ENCODE assay signal across 36 cellular contexts in the genomic region with DNA sequence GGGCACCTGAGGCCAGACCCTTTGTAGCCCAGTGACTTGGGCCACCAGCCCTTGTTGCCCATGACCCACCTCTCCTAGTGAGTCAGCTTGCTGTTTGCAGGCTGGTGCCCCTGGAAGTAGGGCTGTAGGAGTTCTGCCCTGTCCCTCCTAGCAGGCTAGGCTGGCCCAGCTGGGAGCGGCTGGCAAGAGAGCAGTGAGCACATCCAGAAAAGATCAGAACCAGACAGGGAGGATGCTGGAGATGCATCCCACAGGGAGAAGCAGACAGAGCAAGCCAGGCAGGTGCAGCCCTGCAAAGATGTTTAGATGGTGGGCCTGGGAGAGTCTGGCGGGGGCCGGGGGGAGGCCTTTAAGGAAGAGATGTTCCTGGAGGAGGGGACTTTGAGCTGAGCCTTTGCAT. TPM values are rescaled to one million over a fixed set of nuclear protein-coding genes. Genes with fewer than 3 reads are reported as not detected.
DNase-seq lines count a peak whose midpoint lies in the region; ATAC-seq, FAIRE-seq and TF ChIP-seq lines count a peak whose summit lies in the region.
"Had no signal": no experiment of that assay in that cellular context is flagged by ENCODE, and none has a peak within 500 bp of the region (broad histone marks: within the 10 kb centered on the region; RNA-seq: fewer than 3 reads in every experiment).

No MANE protein-coding gene starts in this region.

- H3K27me3 ChIP-seq in HepG2 (ENCODE audit: control insufficient read depth in 1 of 2, insufficient read depth in 2 of 2, low read length in 2 of 2) (peaks cover 6 to 23% of the 10 kb centered on the region in 2 experiments; a peak in 2 of 5 replicates), right lobe of liver (no peaks in the 10 kb centered on the region)
- H3K27me3 ChIP-seq: ascending aorta, cardiac muscle cell, right atrium auricular region, SJSA1, uterus had no signal

- intact Hi-C loops in HepG2 (cut with micrococcal nuclease; ENCODE audit: unreplicated experiment): loop anchor here (10.0 kb wide), 1 partner anchor 140 kb away; no protein-coding TSS in a partner anchor
- intact Hi-C loops in right lobe of liver (cut with DNase I): no loop called here

- H3K9me3 ChIP-seq in HepG2 (ENCODE audit: low read length) (no peaks in the 10 kb centered on the region), right lobe of liver (no peaks in the 10 kb centered on the region)
- H3K9me3 ChIP-seq: ascending aorta, Caco-2, mucosa of descending colon, right atrium auricular region, SJSA1, uterus had no signal

- peaks cover 6% of the 10 kb centered on the region for H3K27me3 Mint-ChIP-seq in activated T-helper 17 cell treated with anti-CD3 and anti-CD28 coated beads, Interleukin-2, amount 50 U/mL, for 72 hours
- H3K27me3 Mint-ChIP-seq in nephron (ENCODE audit: low read depth): peaks cover 7% of the 10 kb centered on the region
- H3K27me3 Mint-ChIP-seq: activated naive CD8-positive, alpha-beta T cell treated with anti-CD3 and anti-CD28 coated beads for 36 hours; stimulated activated naive CD8-positive, alpha-beta T cell treated with anti-CD3 and anti-CD28 coated beads, Interleukin-15, Interleukin-2, amounts not matched to agents 100 ng/mL and 50 ng/mL, for 24 hours had no signal

- H3K9ac ChIP-seq in HepG2 (ENCODE audit: insufficient read depth, low read depth, low read length): no peak overlapping the region

- H3K4me3 Mint-ChIP-seq in activated T-helper 17 cell treated with anti-CD3 and anti-CD28 coated beads, Interleukin-2, amount 50 U/mL, for 72 hours: peak overlapping the region; percentile 12
- H3K4me3 Mint-ChIP-seq in nephron: no peak overlapping the region
- H3K4me3 Mint-ChIP-seq: activated naive CD8-positive, alpha-beta T cell treated with anti-CD3 and anti-CD28 coated beads for 36 hours; stimulated activated naive CD8-positive, alpha-beta T cell treated with anti-CD3 and anti-CD28 coated beads, Interleukin-15, Interleukin-2, amounts not matched to agents 100 ng/mL and 50 ng/mL, for 24 hours had no signal

- H3K4me1 ChIP-seq in HepG2 (ENCODE audit: insufficient read depth, low read length) (peaks cover 46% of the 10 kb centered on the region), right lobe of liver (no peaks in the 10 kb centered on the region)
- H3K4me1 ChIP-seq: ascending aorta, Caco-2, uterus had no signal

- H3K27ac Mint-ChIP-seq in activated T-helper 17 cell treated with anti-CD3 and anti-CD28 coated beads, Interleukin-2, amount 50 U/mL, for 72 hours: no peak overlapping the region
- peak overlapping the region in 2 of 3 experiments; percentile 30 to 33 for H3K27ac Mint-ChIP-seq in nephron
- H3K27ac Mint-ChIP-seq: activated naive CD8-positive, alpha-beta T cell treated with anti-CD3 and anti-CD28 coated beads for 36 hours; stimulated activated naive CD8-positive, alpha-beta T cell treated with anti-CD3 and anti-CD28 coated beads, Interleukin-15, Interleukin-2, amounts not matched to agents 100 ng/mL and 50 ng/mL, for 24 hours had no signal

- H3K4me3 ChIP-seq in HepG2 (replicated peaks in 1 of 3; ENCODE audit: insufficient read depth in 1 of 3, low read depth in 2 of 3, low read length in 3 of 3): no peak overlapping the region
- H3K4me3 ChIP-seq in right lobe of liver: no peak overlapping the region
- H3K4me3 ChIP-seq: ascending aorta, cardiac muscle cell, coronary artery, mucosa of descending colon, right atrium auricular region, SJSA1, smooth muscle cell, uterus had no signal

- DNase-seq in HepG2 (ENCODE audit: low spot score): no peak
- no peak for DNase-seq in right lobe of liver
- no peak for DNase-seq in NOMO-1 treated with dmso at 0.1 percent for 144 hours (lab: John Stamatoyannopoulos, UW; ENCODE audit: unreplicated experiment)
- DNase-seq in stimulated activated CD4-positive, alpha-beta T cell treated with anti-CD3 and anti-CD28 coated beads, Interleukin-4, amount 100 ng/mL, for 24 hours: no peak
- DNase-seq: activated CD4-positive, alpha-beta T cell treated with anti-CD3 and anti-CD28 coated beads, Interleukin-2, amount 50 U/mL, for 48 hours; activated CD8-positive, alpha-beta memory T cell treated with anti-CD3 and anti-CD28 coated beads, Interleukin-2, amount 50 U/mL, for 4 hours; activated naive CD8-positive, alpha-beta T cell treated with anti-CD3 and anti-CD28 coated beads for 36 hours; Caco-2; DMS79 treated with DMSO at 0.1 percent for 48 hours; effector CD8-positive, alpha-beta T cell; erythroblast; GDM1; hypothalamus; IMR-90; left cardiac atrium; mammary epithelial cell; NCI-H1436 treated with DMSO at 0.1 percent for 48 hours; NCI-H2107; NCI-H774; RPMI8226; stimulated activated CD4-positive, alpha-beta T cell treated with anti-CD3 and anti-CD28 coated beads, Interleukin-1b, Interleukin-23, amount 100 ng/mL, for 48 hours; uterus had no signal

- 0% methylated on average over 3 of the region's 3 CpGs for WGBS in HepG2 (ENCODE audit: low lambda C conversion rate)
- WGBS in right lobe of liver (ENCODE audit: insufficient coverage, low coverage, low lambda C conversion rate, missing lambda C conversion rate): 79% methylated on average over 2 of the region's 3 CpGs

- in situ Hi-C loops in HepG2 (cut with HindIII; ENCODE audit: extremely low pct_ligation_motif_present, low pct_unique_long_range_greater_than_20kb): no loop called here

- H3K36me3 ChIP-seq in HepG2 (replicated peaks in 1 of 2; ENCODE audit: control insufficient read depth in 1 of 2, insufficient read depth in 2 of 2, low read length in 2 of 2): no peaks in the 10 kb centered on the region
- H3K36me3 ChIP-seq in right lobe of liver: no peaks in the 10 kb centered on the region
- H3K36me3 ChIP-seq: ascending aorta, cardiac muscle cell, right atrium auricular region, SJSA1, uterus had no signal

- ATAC-seq in HepG2 (no peak), right lobe of liver (no peak), GM18520 (IDR thresholded peaks at IDR 0.05; ENCODE audit: unreplicated experiment) (no peak)
- ATAC-seq in activated T-helper 17 cell treated with anti-CD3 and anti-CD28 coated beads, Interleukin-2, amount 50 U/mL, for 72 hours (replicated peaks): no peak
- ATAC-seq: left cardiac atrium, mucosa of descending colon had no signal

- no peak for FAIRE-seq in HepG2 (lab: Jason Lieb, UNC)

- no peaks in the 10 kb centered on the region for H3K9me3 Mint-ChIP-seq in activated T-helper 17 cell treated with anti-CD3 and anti-CD28 coated beads, Interleukin-2, amount 50 U/mL, for 72 hours
- no peaks in the 10 kb centered on the region for H3K9me3 Mint-ChIP-seq in nephron
- H3K9me3 Mint-ChIP-seq: activated naive CD8-positive, alpha-beta T cell treated with anti-CD3 and anti-CD28 coated beads for 36 hours; stimulated activated naive CD8-positive, alpha-beta T cell treated with anti-CD3 and anti-CD28 coated beads, Interleukin-15, Interleukin-2, amounts not matched to agents 100 ng/mL and 50 ng/mL, for 24 hours had no signal

- H3K27ac ChIP-seq in HepG2 (ENCODE audit: extremely low read length, insufficient read depth, low read length) (no peak overlapping the region), right lobe of liver (no peak overlapping the region)
- H3K27ac ChIP-seq: ascending aorta, cardiac muscle cell, coronary artery, right atrium auricular region, SJSA1, uterus had no signal

- TF ChIP-seq RAD21 in HepG2 (CRISPR knock-in tag; IDR thresholded peaks at IDR 0.05): no peak

- H3K4me1 Mint-ChIP-seq in activated T-helper 17 cell treated with anti-CD3 and anti-CD28 coated beads, Interleukin-2, amount 50 U/mL, for 72 hours: peaks cover 12% of the 10 kb centered on the region
- peaks cover 15% of the 10 kb centered on the region for H3K4me1 Mint-ChIP-seq in nephron

- POLR2A ChIA-PET in HepG2 (lab: Yijun Ruan, JAX): no interaction called here

- TF ChIP-seq EP300 in HepG2 (IDR thresholded peaks at IDR 0.05; ENCODE audit: low read depth in 2 of 2, low read length in 2 of 2): no peak
- no peak for TF ChIP-seq EP300 in HepG2 (CRISPR knock-in tag; IDR thresholded peaks at IDR 0.05; ENCODE audit: borderline replicate concordance)

- H4K20me1 ChIP-seq in HepG2 (ENCODE audit: insufficient read depth, low read length): no peaks in the 10 kb centered on the region

- TF ChIP-seq POLR2A in HepG2 (IDR thresholded peaks at IDR 0.05; ENCODE audit: insufficient read depth in 1 of 2, low read depth in 2 of 2, low read length in 2 of 2) (no peak), right lobe of liver (IDR thresholded peaks at IDR 0.05) (no peak)

- H3K36me3 Mint-ChIP-seq in activated T-helper 17 cell treated with anti-CD3 and anti-CD28 coated beads, Interleukin-2, amount 50 U/mL, for 72 hours (ENCODE audit: low read depth): no peaks in the 10 kb centered on the region
- H3K36me3 Mint-ChIP-seq in nephron (ENCODE audit: low read depth): no peaks in the 10 kb centered on the region

- H3K4me2 ChIP-seq in HepG2 (ENCODE audit: low read depth, low read length): peak overlapping the region; percentile 40; the same call in 1 of the 2 replicates
- H3K4me2 ChIP-seq: smooth muscle cell had no signal

- no TSS peak for BruUV-seq in HepG2 (replicated peaks; lab: Mats Ljungman, UMichigan)

- no peak overlapping the region for H2AFZ ChIP-seq in HepG2 (ENCODE audit: low read length)

- CTCF ChIA-PET in HepG2 (lab: Yijun Ruan, JAX; ENCODE audit: low intra/inter-chr PET ratio, low total read pairs): no interaction called here

- TF ChIP-seq CTCF in HepG2 (CRISPR knock-in tag; IDR thresholded peaks at IDR 0.05) (no peak), right lobe of liver (IDR thresholded peaks at IDR 0.05) (no peak), nephron (IDR thresholded peaks at IDR 0.05; ENCODE audit: unreplicated experiment in 3 of 3) (no peak)

- no peaks in the 10 kb centered on the region for H3K79me2 ChIP-seq in HepG2 (ENCODE audit: insufficient read depth, low read length)

RNA-seq across cellular contexts. Expression of a gene that starts 2.4 kb away (rescaled TPM):
- total RNA-seq in HepG2 (2016; rRNA removed; fragmentation: Illumina TruSeq; extraction: Trizol) (not detected in 2 replicates), right lobe of liver (under 1 TPM in 2 of 6 experiments, not detected in 4; 0.07 to 0.14 TPM)
- total RNA-seq in HepG2 (2016; cell fraction: cytosol; rRNA removed; fragmentation: Illumina TruSeq; extraction: Trizol; ENCODE audit: low read depth): not detected in 2 replicates
- 0.04 TPM in 1 of 2 replicates, not detected in the other for total RNA-seq in HepG2 (2016; cell fraction: insoluble cytoplasmic fraction; rRNA removed; fragmentation: Illumina TruSeq; extraction: Trizol)
- not detected in 2 replicates for total RNA-seq in HepG2 (2016; cell fraction: membrane; rRNA removed; fragmentation: Illumina TruSeq; extraction: Trizol)
- total RNA-seq in HepG2 (2016; cell fraction: nucleus; rRNA removed; fragmentation: Illumina TruSeq; extraction: Trizol): not detected in 2 replicates
- polyA plus RNA-seq in HepG2 (2011; rRNA removed): 0.05 and 0.07 TPM in 2 replicates
- polyA plus RNA-seq in HepG2 (2011; cell fraction: cytosol; rRNA removed): 0.03 TPM in 2 replicates
- 0.23 and 0.38 TPM in 2 replicates for polyA plus RNA-seq in HepG2 (2011; cell fraction: nucleus; rRNA removed)
- polyA plus RNA-seq in HepG2 (2012): 0.08 and 0.11 TPM in 2 replicates
- not detected in 2 replicates for polyA plus RNA-seq in HepG2 (2016; cell fraction: cytosol; fragmentation: Illumina TruSeq; extraction: Trizol; ENCODE audit: low read depth)
- not detected in 2 replicates for polyA plus RNA-seq in HepG2 (2016; cell fraction: insoluble cytoplasmic fraction; fragmentation: Illumina TruSeq; extraction: Trizol; ENCODE audit: low read depth)
- polyA plus RNA-seq in HepG2 (2016; cell fraction: membrane; fragmentation: Illumina TruSeq; extraction: Trizol; ENCODE audit: low read depth): not detected in 2 replicates
- polyA plus RNA-seq in HepG2 (2016; cell fraction: nucleus; fragmentation: Illumina TruSeq; extraction: Trizol; ENCODE audit: insufficient read depth, low read depth): not detected in 2 replicates
- polyA minus RNA-seq in HepG2 (2011; rRNA and poly(A)+ RNA removed; ENCODE audit: low replicate concordance): 0.09 and 0.24 TPM in 2 replicates
- polyA minus RNA-seq in HepG2 (2011; cell fraction: cytosol; rRNA and poly(A)+ RNA removed): not detected in 2 replicates
- 0.25 and 0.39 TPM in 2 replicates for polyA minus RNA-seq in HepG2 (2011; cell fraction: nucleus; rRNA and poly(A)+ RNA removed)
- not detected for total RNA-seq in activated T-helper 17 cell treated with anti-CD3 and anti-CD28 coated beads, Interleukin-2, amount 50 U/mL, for 72 hours
- total RNA-seq: activated naive CD8-positive, alpha-beta T cell treated with anti-CD3 and anti-CD28 coated beads for 36 hours; ascending aorta; glomerular endothelial cell; IMR-90; mammary epithelial cell; smooth muscle cell; uterus had no signal
- polyA plus RNA-seq: AG04450, cardiac muscle cell, IMR-90, mammary epithelial cell, neural cell, smooth muscle cell had no signal

RNA-seq across cellular contexts. Expression of a gene that starts 50.2 kb away (rescaled TPM):
- total RNA-seq in HepG2 (2016; rRNA removed; fragmentation: Illumina TruSeq; extraction: Trizol): 14.0 and 18.6 TPM in 2 replicates
- total RNA-seq in HepG2 (2016; cell fraction: cytosol; rRNA removed; fragmentation: Illumina TruSeq; extraction: Trizol; ENCODE audit: low read depth): 3.1 and 3.2 TPM in 2 replicates
- 11.3 and 19.1 TPM in 2 replicates for total RNA-seq in HepG2 (2016; cell fraction: insoluble cytoplasmic fraction; rRNA removed; fragmentation: Illumina TruSeq; extraction: Trizol)
- 8.0 and 8.1 TPM in 2 replicates for total RNA-seq in HepG2 (2016; cell fraction: membrane; rRNA removed; fragmentation: Illumina TruSeq; extraction: Trizol)
- total RNA-seq in HepG2 (2016; cell fraction: nucleus; rRNA removed; fragmentation: Illumina TruSeq; extraction: Trizol): 19.9 and 21.9 TPM in 2 replicates
- polyA plus RNA-seq in HepG2 (2011; rRNA removed): 13.7 and 21.2 TPM in 2 replicates
- polyA plus RNA-seq in HepG2 (2011; cell fraction: cytosol; rRNA removed): 9.8 and 12.5 TPM in 2 replicates
- 62.7 and 63.6 TPM in 2 replicates for polyA plus RNA-seq in HepG2 (2011; cell fraction: nucleus; rRNA removed)
- polyA plus RNA-seq in HepG2 (2012): 9.6 and 14.4 TPM in 2 replicates
- 1.4 and 1.5 TPM in 2 replicates for polyA plus RNA-seq in HepG2 (2016; cell fraction: cytosol; fragmentation: Illumina TruSeq; extraction: Trizol; ENCODE audit: low read depth)
- polyA plus RNA-seq in HepG2 (2016; cell fraction: insoluble cytoplasmic fraction; fragmentation: Illumina TruSeq; extraction: Trizol; ENCODE audit: low read depth): 10.4 and 12.3 TPM in 2 replicates
- polyA plus RNA-seq in HepG2 (2016; cell fraction: membrane; fragmentation: Illumina TruSeq; extraction: Trizol; ENCODE audit: low read depth): 4.1 and 4.4 TPM in 2 replicates
- polyA plus RNA-seq in HepG2 (2016; cell fraction: nucleus; fragmentation: Illumina TruSeq; extraction: Trizol; ENCODE audit: insufficient read depth, low read depth): 43.0 and 45.0 TPM in 2 replicates
- polyA minus RNA-seq in HepG2 (2011; rRNA and poly(A)+ RNA removed; ENCODE audit: low replicate concordance): 18.2 and 34.3 TPM in 2 replicates
- 14.7 and 14.9 TPM in 2 replicates for polyA minus RNA-seq in HepG2 (2011; cell fraction: cytosol; rRNA and poly(A)+ RNA removed)
- 24.2 and 25.2 TPM in 2 replicates for polyA minus RNA-seq in HepG2 (2011; cell fraction: nucleus; rRNA and poly(A)+ RNA removed)
- 10 to 100 TPM; 10.1 to 41.7 (median 21.5) TPM for total RNA-seq in right lobe of liver
- 10 to 100 TPM; 15.9 to 22.6 TPM for total RNA-seq in activated T-helper 17 cell treated with anti-CD3 and anti-CD28 coated beads, Interleukin-2, amount 50 U/mL, for 72 hours
- polyA plus RNA-seq: neural cell had no signal
